Comparison of ENCODE assay signal across 1 cellular context in the genomic region with DNA sequence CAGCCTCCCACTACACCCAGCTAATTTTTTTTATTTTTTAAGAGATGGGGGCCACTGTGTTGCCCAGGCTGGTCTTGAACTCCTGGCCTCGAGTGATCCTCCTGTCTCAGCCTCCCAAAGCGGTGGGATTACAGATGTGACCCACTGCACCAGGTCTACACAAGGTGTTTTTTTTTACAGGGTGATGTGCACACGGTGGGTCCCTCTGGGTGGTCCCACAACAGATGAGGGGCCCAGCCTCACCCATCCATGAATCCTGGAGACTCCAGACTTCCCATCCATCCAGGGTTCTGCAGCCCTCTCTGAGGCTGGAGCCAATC.
TF ChIP-seq lines count a peak whose summit lies in the region.

No MANE protein-coding gene starts in this region.

TF ChIP-seq in H1, 55 proteins besides CTCF, POLR2A, EP300 and RAD21:
- no peak for TF ChIP-seq CBX8 (IDR thresholded peaks at IDR 0.05; ENCODE audit: borderline replicate concordance, low read depth, low read length)
- TF ChIP-seq BRCA1 (IDR thresholded peaks at IDR 0.05; ENCODE audit: low read depth, low read length): no peak
- TF ChIP-seq GTF2F1 (IDR thresholded peaks at IDR 0.05; ENCODE audit: borderline replicate concordance, low read depth, low read length): no peak
- TF ChIP-seq CEBPB (IDR thresholded peaks at IDR 0.05; ENCODE audit: low read depth, low read length): no peak
- TF ChIP-seq BCL11A (IDR thresholded peaks at IDR 0.05; ENCODE audit: low read depth in 2 of 2, low read length in 2 of 2): no peak
- TF ChIP-seq BACH1 (IDR thresholded peaks at IDR 0.05; ENCODE audit: low read length): no peak
- TF ChIP-seq NRF1 (IDR thresholded peaks at IDR 0.05; ENCODE audit: low read depth, low read length): no peak
- TF ChIP-seq KDM5A (IDR thresholded peaks at IDR 0.05; ENCODE audit: low read length): no peak
- no peak for TF ChIP-seq PHF8 (conservative IDR thresholded peaks at IDR 0.05; ENCODE audit: low read depth, low read length)
- TF ChIP-seq ZNF274 (IDR thresholded peaks at IDR 0.05; ENCODE audit: borderline replicate concordance, extremely low read depth, low read length): no peak
- TF ChIP-seq HDAC2 (IDR thresholded peaks at IDR 0.05; ENCODE audit: borderline replicate concordance in 1 of 2, low read depth in 2 of 2, low read length in 2 of 2): no peak
- TF ChIP-seq TAF1 (IDR thresholded peaks at IDR 0.05; ENCODE audit: low read depth, low read length): no peak
- TF ChIP-seq EGR1 (IDR thresholded peaks at IDR 0.05; ENCODE audit: borderline replicate concordance, low read depth, low read length): no peak
- no peak for TF ChIP-seq SIN3A (conservative IDR thresholded peaks at IDR 0.05 in 1 of 2, IDR thresholded peaks at IDR 0.05 in 1 of 2; ENCODE audit: low read depth in 1 of 2, low read length in 2 of 2)
- no peak for TF ChIP-seq SP2 (IDR thresholded peaks at IDR 0.05; ENCODE audit: low read length)
- TF ChIP-seq, protein P1, sequence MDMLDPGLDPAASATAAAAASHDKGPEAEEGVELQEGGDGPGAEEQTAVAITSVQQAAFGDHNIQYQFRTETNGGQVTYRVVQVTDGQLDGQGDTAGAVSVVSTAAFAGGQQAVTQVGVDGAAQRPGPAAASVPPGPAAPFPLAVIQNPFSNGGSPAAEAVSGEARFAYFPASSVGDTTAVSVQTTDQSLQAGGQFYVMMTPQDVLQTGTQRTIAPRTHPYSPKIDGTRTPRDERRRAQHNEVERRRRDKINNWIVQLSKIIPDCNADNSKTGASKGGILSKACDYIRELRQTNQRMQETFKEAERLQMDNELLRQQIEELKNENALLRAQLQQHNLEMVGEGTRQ (IDR thresholded peaks at IDR 0.05; ENCODE audit: low read length): no peak
- TF ChIP-seq CREB1 (IDR thresholded peaks at IDR 0.05): no peak
- TF ChIP-seq CBX5 (IDR thresholded peaks at IDR 0.05; ENCODE audit: low read depth, low read length): no peak
- TF ChIP-seq CHD1 (IDR thresholded peaks at IDR 0.05; ENCODE audit: low read depth, low read length): no peak
